24 cellular contexts compared by ENCODE assay signal in genomic region chr9:107735821-107736220, GRCh38.
"Had no signal": no experiment of that assay in that cellular context is flagged by ENCODE, and none has a peak within 500 bp of the region (broad histone marks: within the 10 kb centered on the region; RNA-seq: fewer than 3 reads in every experiment).

No MANE protein-coding gene starts in this region.

- H3K4me3 Mint-ChIP-seq: dendritic cell treated with granulocyte-macrophage colony-stimulating factor and Interleukin-4, amounts not matched to agents 40 ng/mL and 50 ng/mL, for 4 days; endodermal cell; natural killer cell; stimulated activated naive B cell treated with anti-CD40 and anti-IgM and Interleukin-4, amounts not matched to agents 10 μg/mL and 1 μg/mL and 100 μg/mL, for 72 hours; stimulated activated naive CD8-positive, alpha-beta T cell treated with anti-CD3 and anti-CD28 coated beads, Interleukin-15, Interleukin-2, amounts not matched to agents 100 ng/mL and 50 ng/mL, for 24 hours had no signal

- H3K36me3 Mint-ChIP-seq: natural killer cell; stimulated activated naive B cell treated with anti-CD40 and anti-IgM and Interleukin-4, amounts not matched to agents 10 μg/mL and 1 μg/mL and 100 μg/mL, for 72 hours had no signal

- H3K27me3 Mint-ChIP-seq: stimulated activated naive CD8-positive, alpha-beta T cell treated with anti-CD3 and anti-CD28 coated beads, Interleukin-15, Interleukin-2, amounts not matched to agents 100 ng/mL and 50 ng/mL, for 24 hours had no signal

- H3K27me3 ChIP-seq: colonic mucosa, foreskin keratinocyte, gastroesophageal sphincter, heart right ventricle, sigmoid colon, tibial nerve, upper lobe of left lung had no signal

- H3K9me3 Mint-ChIP-seq: dendritic cell treated with granulocyte-macrophage colony-stimulating factor and Interleukin-4, amounts not matched to agents 40 ng/mL and 50 ng/mL, for 4 days; endodermal cell; natural killer cell; stimulated activated naive B cell treated with anti-CD40 and anti-IgM and Interleukin-4, amounts not matched to agents 10 μg/mL and 1 μg/mL and 100 μg/mL, for 72 hours; stimulated activated naive CD8-positive, alpha-beta T cell treated with anti-CD3 and anti-CD28 coated beads, Interleukin-15, Interleukin-2, amounts not matched to agents 100 ng/mL and 50 ng/mL, for 24 hours had no signal

- H3K4me3 ChIP-seq: colonic mucosa, gastroesophageal sphincter, heart right ventricle, left ventricle myocardium inferior, lower lobe of right lung, prostate gland, sigmoid colon, thoracic aorta, tibial nerve, upper lobe of left lung had no signal

- H3K27ac ChIP-seq: colonic mucosa, epithelial cell of prostate, foreskin keratinocyte, left ventricle myocardium inferior, lower lobe of right lung, prostate gland, sigmoid colon, upper lobe of left lung had no signal

- ATAC-seq: esophagus mucosa; foreskin keratinocyte; gastroesophageal sphincter; heart right ventricle; left colon; lower lobe of right lung; natural killer cell; right cardiac atrium; stimulated activated naive B cell treated with anti-CD40 and anti-IgM and Interleukin-4, amounts not matched to agents 10 μg/mL and 1 μg/mL and 100 μg/mL, for 72 hours had no signal

- H3K36me3 ChIP-seq: colonic mucosa, gastroesophageal sphincter, heart right ventricle, left ventricle myocardium inferior, lower lobe of right lung, prostate gland, sigmoid colon, thoracic aorta, tibial nerve, upper lobe of left lung had no signal

- H3K27ac Mint-ChIP-seq: endodermal cell; natural killer cell; stimulated activated naive B cell treated with anti-CD40 and anti-IgM and Interleukin-4, amounts not matched to agents 10 μg/mL and 1 μg/mL and 100 μg/mL, for 72 hours; stimulated activated naive CD8-positive, alpha-beta T cell treated with anti-CD3 and anti-CD28 coated beads, Interleukin-15, Interleukin-2, amounts not matched to agents 100 ng/mL and 50 ng/mL, for 24 hours had no signal

- H3K4me1 Mint-ChIP-seq: endodermal cell, natural killer cell had no signal

- H3K4me1 ChIP-seq: colonic mucosa had no signal

- DNase-seq: colonic mucosa; effector CD8-positive, alpha-beta T cell; endodermal cell; foreskin keratinocyte; glutamatergic neuron; heart right ventricle; hippocampal formation; left colon; left ventricle myocardium inferior; lower lobe of right lung; natural killer cell; right cardiac atrium; sigmoid colon; stimulated activated CD4-positive, alpha-beta T cell treated with anti-CD3 and anti-CD28 coated beads, Interleukin-4, amount 100 ng/mL, for 4 hours; stimulated activated naive B cell treated with anti-CD40 and anti-IgM and Interleukin-4, amounts not matched to agents 10 μg/mL and 1 μg/mL and 100 μg/mL, for 72 hours; upper lobe of left lung had no signal

- H3K9me3 ChIP-seq: colonic mucosa, gastroesophageal sphincter, heart right ventricle, left ventricle myocardium inferior, lower lobe of right lung, prostate gland, sigmoid colon, thoracic aorta, tibial nerve, upper lobe of left lung had no signal
